In genomic region chr16:55542459-55543082, GRCh38 we compare ENCODE assay signal across 14 cellular contexts. TPM values are rescaled to one million over a fixed set of nuclear protein-coding genes. Genes with fewer than 3 reads are reported as not detected.
A peak's percentile ranks its signal among the peaks of the same experiment; 100 is the strongest.
DNase-seq lines count a peak whose midpoint lies in the region; ATAC-seq and TF ChIP-seq lines count a peak whose summit lies in the region.
"Had no signal": no experiment of that assay in that cellular context is flagged by ENCODE, and none has a peak within 500 bp of the region (broad histone marks: within the 10 kb centered on the region; RNA-seq: fewer than 3 reads in every experiment).

No MANE protein-coding gene starts in this region.

- H3K4me1 Mint-ChIP-seq in activated naive CD8-positive, alpha-beta T cell treated with anti-CD3 and anti-CD28 coated beads, Interleukin-2, amount 50 U/mL, for 24 hours = no peaks in the 10 kb centered on the region
- no peaks in the 10 kb centered on the region for H3K4me1 Mint-ChIP-seq in activated naive CD8-positive, alpha-beta T cell treated with anti-CD3 and anti-CD28 coated beads for 36 hours
- no peaks in the 10 kb centered on the region for H3K4me1 Mint-ChIP-seq in stimulated activated effector memory CD8-positive, alpha-beta T cell treated with anti-CD3 and anti-CD28 coated beads, Interleukin-12 subunit alpha, Interleukin-12 subunit beta, amount 100 ng/mL, for 72 hours

- in situ Hi-C loops in GM13976 (cut with MboI; ENCODE audit: low sequenced_read_pairs, unreplicated experiment) = no loop called here

- no peak for TF ChIP-seq CTCF in GM13976 (IDR thresholded peaks at IDR 0.05; ENCODE audit: borderline replicate concordance, control extremely low read depth, extremely low read depth, insufficient read depth, missing control alignments)

- peak; percentile 71 for ATAC-seq in activated naive CD8-positive, alpha-beta T cell treated with anti-CD3 and anti-CD28 coated beads, Interleukin-2, amount 50 U/mL, for 24 hours
- peak; percentile 48 for ATAC-seq in stimulated activated effector memory CD8-positive, alpha-beta T cell treated with anti-CD3 and anti-CD28 coated beads, Interleukin-12 subunit alpha, Interleukin-12 subunit beta, amount 100 ng/mL, for 72 hours
- ATAC-seq: upper lobe of right lung had no signal

- H3K27me3 Mint-ChIP-seq in activated naive CD8-positive, alpha-beta T cell treated with anti-CD3 and anti-CD28 coated beads, Interleukin-2, amount 50 U/mL, for 24 hours = no peaks in the 10 kb centered on the region
- H3K27me3 Mint-ChIP-seq in activated naive CD8-positive, alpha-beta T cell treated with anti-CD3 and anti-CD28 coated beads for 36 hours = peaks cover 4% of the 10 kb centered on the region

- DNase-seq in activated naive CD8-positive, alpha-beta T cell treated with anti-CD3 and anti-CD28 coated beads, Interleukin-2, amount 50 U/mL, for 24 hours = no peak
- no peak for DNase-seq in activated naive CD8-positive, alpha-beta T cell treated with anti-CD3 and anti-CD28 coated beads for 36 hours
- DNase-seq in RPMI7951 (ENCODE audit: low read depth) = peak; percentile 80
- DNase-seq in fibroblast of peridontal ligament (ENCODE audit: extremely low read depth) = peak; percentile 81
- DNase-seq in stimulated activated effector memory CD8-positive, alpha-beta T cell treated with anti-CD3 and anti-CD28 coated beads, Interleukin-12 subunit alpha, Interleukin-12 subunit beta, amount 100 ng/mL, for 72 hours (ENCODE audit: low spot score in 2 of 2) = no peak
- no peak for DNase-seq in GM13976 (ENCODE audit: low spot score)
- no peak for DNase-seq in NCI-H2081 treated with DMSO at 0.1 percent for 48 hours (lab: John Stamatoyannopoulos, UW)
- DNase-seq in NCI-H146 treated with DMSO at 0.1 percent for 48 hours (lab: John Stamatoyannopoulos, UW; ENCODE audit: unreplicated experiment) = no peak
- DNase-seq: activated CD8-positive, alpha-beta memory T cell treated with anti-CD3 and anti-CD28 coated beads for 24 hours; DND-41; NCI-H187; right lobe of liver; upper lobe of right lung had no signal

- no peak overlapping the region for H3K27ac Mint-ChIP-seq in activated naive CD8-positive, alpha-beta T cell treated with anti-CD3 and anti-CD28 coated beads, Interleukin-2, amount 50 U/mL, for 24 hours
- no peak overlapping the region for H3K27ac Mint-ChIP-seq in activated naive CD8-positive, alpha-beta T cell treated with anti-CD3 and anti-CD28 coated beads for 36 hours
- no peak overlapping the region for H3K27ac Mint-ChIP-seq in stimulated activated effector memory CD8-positive, alpha-beta T cell treated with anti-CD3 and anti-CD28 coated beads, Interleukin-12 subunit alpha, Interleukin-12 subunit beta, amount 100 ng/mL, for 72 hours
- H3K27ac Mint-ChIP-seq: T-helper 1 cell treated with Interleukin-12 subunit alpha and Interleukin-12 subunit beta and Interleukin-4 antibody, amounts not matched to agents 30 μg/mL and 1 μg/mL, for 36 hours had no signal

- H3K9me3 Mint-ChIP-seq in activated naive CD8-positive, alpha-beta T cell treated with anti-CD3 and anti-CD28 coated beads, Interleukin-2, amount 50 U/mL, for 24 hours = no peaks in the 10 kb centered on the region
- H3K9me3 Mint-ChIP-seq in activated naive CD8-positive, alpha-beta T cell treated with anti-CD3 and anti-CD28 coated beads for 36 hours = no peaks in the 10 kb centered on the region
- H3K9me3 Mint-ChIP-seq in stimulated activated effector memory CD8-positive, alpha-beta T cell treated with anti-CD3 and anti-CD28 coated beads, Interleukin-12 subunit alpha, Interleukin-12 subunit beta, amount 100 ng/mL, for 72 hours = no peaks in the 10 kb centered on the region
- H3K9me3 Mint-ChIP-seq: T-helper 1 cell treated with Interleukin-12 subunit alpha and Interleukin-12 subunit beta and Interleukin-4 antibody, amounts not matched to agents 30 μg/mL and 1 μg/mL, for 36 hours had no signal

- no peaks in the 10 kb centered on the region for H3K36me3 Mint-ChIP-seq in activated naive CD8-positive, alpha-beta T cell treated with anti-CD3 and anti-CD28 coated beads, Interleukin-2, amount 50 U/mL, for 24 hours (ENCODE audit: low read depth)
- no peaks in the 10 kb centered on the region for H3K36me3 Mint-ChIP-seq in activated naive CD8-positive, alpha-beta T cell treated with anti-CD3 and anti-CD28 coated beads for 36 hours
- H3K36me3 Mint-ChIP-seq in stimulated activated effector memory CD8-positive, alpha-beta T cell treated with anti-CD3 and anti-CD28 coated beads, Interleukin-12 subunit alpha, Interleukin-12 subunit beta, amount 100 ng/mL, for 72 hours = no peaks in the 10 kb centered on the region

- no peak overlapping the region for H3K4me3 Mint-ChIP-seq in activated naive CD8-positive, alpha-beta T cell treated with anti-CD3 and anti-CD28 coated beads, Interleukin-2, amount 50 U/mL, for 24 hours
- H3K4me3 Mint-ChIP-seq in activated naive CD8-positive, alpha-beta T cell treated with anti-CD3 and anti-CD28 coated beads for 36 hours = no peak overlapping the region
- H3K4me3 Mint-ChIP-seq in stimulated activated effector memory CD8-positive, alpha-beta T cell treated with anti-CD3 and anti-CD28 coated beads, Interleukin-12 subunit alpha, Interleukin-12 subunit beta, amount 100 ng/mL, for 72 hours = no peak overlapping the region
- H3K4me3 Mint-ChIP-seq: T-helper 1 cell treated with Interleukin-12 subunit alpha and Interleukin-12 subunit beta and Interleukin-4 antibody, amounts not matched to agents 30 μg/mL and 1 μg/mL, for 36 hours had no signal

RNA-seq across cellular contexts. Expression of gene CAPNS2, which starts 23.9 kb away (rescaled TPM):
- not detected for total RNA-seq in activated naive CD8-positive, alpha-beta T cell treated with anti-CD3 and anti-CD28 coated beads for 36 hours
- total RNA-seq in RPMI7951 (2014; rRNA removed; shearing (Covaris generic)) = 0.20 and 0.60 TPM in 2 replicates

RNA-seq across cellular contexts. Expression of gene LPCAT2, which starts 33.7 kb away (rescaled TPM):
- total RNA-seq in activated naive CD8-positive, alpha-beta T cell treated with anti-CD3 and anti-CD28 coated beads for 36 hours = under 1 TPM; 0.08 to 0.29 TPM
- 76.9 and 80.5 TPM in 2 replicates for total RNA-seq in RPMI7951 (2014; rRNA removed; shearing (Covaris generic))

Comparison
In these comparisons a context has a peak if more than half of its experiments do, and no peak if none do; other contexts are left out.
1. DNase-seq: peak in RPMI7951 (single experiment) and fibroblast of peridontal ligament (single experiment); none in activated naive CD8-positive, alpha-beta T cell treated with anti-CD3 and anti-CD28 coated beads, Interleukin-2, amount 50 U/mL, for 24 hours (single experiment), activated naive CD8-positive, alpha-beta T cell treated with anti-CD3 and anti-CD28 coated beads for 36 hours (single experiment), stimulated activated effector memory CD8-positive, alpha-beta T cell treated with anti-CD3 and anti-CD28 coated beads, Interleukin-12 subunit alpha, Interleukin-12 subunit beta, amount 100 ng/mL, for 72 hours (0 of 2), GM13976 (single experiment), NCI-H2081 treated with DMSO at 0.1 percent for 48 hours (single experiment) and NCI-H146 treated with DMSO at 0.1 percent for 48 hours (single experiment).
2. RNA of gene LPCAT2, which starts 33.7 kb away (total RNA-seq): 76.9 to 80.5 TPM in RPMI7951; 0.08 to 0.29 TPM in activated naive CD8-positive, alpha-beta T cell treated with anti-CD3 and anti-CD28 coated beads for 36 hours; every median in the first group is over 10 times any median in the second.